ENCODE assay signal across 16 cellular contexts in the genomic region with DNA sequence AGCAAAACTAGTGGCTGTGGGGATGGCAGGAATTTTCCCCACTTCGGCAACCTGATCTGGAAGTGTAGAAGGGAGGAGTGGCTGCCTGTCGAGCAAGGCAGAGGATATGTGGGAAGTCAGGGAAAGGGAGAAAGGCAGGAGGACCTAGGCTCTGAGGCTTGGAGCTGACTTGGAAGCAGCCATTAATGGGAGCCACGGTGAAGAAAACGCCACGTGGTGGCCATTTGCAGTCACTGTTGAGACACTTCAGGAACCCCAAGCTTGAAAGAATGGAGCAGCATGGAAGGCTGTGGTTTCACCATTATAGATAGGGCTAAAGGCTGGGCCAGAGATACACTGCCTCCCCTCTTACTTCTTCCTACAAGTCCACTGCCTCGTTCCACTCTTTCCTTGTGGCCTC. TPM values are rescaled to one million over a fixed set of nuclear protein-coding genes. Genes with fewer than 3 reads are reported as not detected.
DNase-seq lines count a peak whose midpoint lies in the region; FAIRE-seq and TF ChIP-seq lines count a peak whose summit lies in the region.
"Had no signal": no experiment of that assay in that cellular context is flagged by ENCODE, and none has a peak within 500 bp of the region (broad histone marks: within the 10 kb centered on the region; RNA-seq: fewer than 3 reads in every experiment).

No MANE protein-coding gene starts in this region.

- no peaks in the 10 kb centered on the region for H3F3A ChIP-seq in OCI-LY1 (ENCODE audit: insufficient read depth, low read length)

- H3K4ac ChIP-seq in H1 (replicated peaks; ENCODE audit: insufficient read length, low read depth, low read length): no peak overlapping the region

- H3K27me3 ChIP-seq in OCI-LY1 (ENCODE audit: insufficient read depth, low read length) (no peaks in the 10 kb centered on the region), H1 (replicated peaks in 1 of 4; ENCODE audit: control insufficient read depth in 3 of 4, extremely low read depth in 1 of 4, insufficient read depth in 3 of 4, low read length in 3 of 4) (no peaks in the 10 kb centered on the region)
- H3K27me3 ChIP-seq: MG63 had no signal

- H2BK120ac ChIP-seq in H1 (replicated peaks; ENCODE audit: low read depth, low read length): no peak overlapping the region

- H3K27me3 Mint-ChIP-seq in Calu3 (ENCODE audit: unreplicated experiment): no peaks in the 10 kb centered on the region

- no peak overlapping the region for H2AFZ ChIP-seq in OCI-LY1 (ENCODE audit: low read length)
- peak overlapping the region; percentile 82 for H2AFZ ChIP-seq in H1 (ENCODE audit: low read length)
- H2AFZ ChIP-seq: GM23248 had no signal

- H3K79me2 ChIP-seq in OCI-LY1 (ENCODE audit: insufficient read depth, low read length) (no peaks in the 10 kb centered on the region), H1 (ENCODE audit: control insufficient read depth in 1 of 2, insufficient read depth in 2 of 2, low read length in 2 of 2) (no peaks in the 10 kb centered on the region)

- no peak; a peak in 1 of 4 replicates for TF ChIP-seq RAD21 in H1 (IDR thresholded peaks at IDR 0.05 in 1 of 2, conservative IDR thresholded peaks at IDR 0.05 in 1 of 2; ENCODE audit: low read depth in 2 of 2, low read length in 2 of 2)

- no peak overlapping the region for H4K8ac ChIP-seq in H1 (ENCODE audit: extremely low read depth, insufficient read depth, low read length)

- H3K9me3 Mint-ChIP-seq in Calu3 (ENCODE audit: low read depth, unreplicated experiment): no peaks in the 10 kb centered on the region

- no peak overlapping the region for H2BK12ac ChIP-seq in H1 (ENCODE audit: low read depth, low read length)

- H3K9me2 ChIP-seq in OCI-LY1 (ENCODE audit: low read depth, low read length): no peaks in the 10 kb centered on the region

- no peaks in the 10 kb centered on the region for H3K79me1 ChIP-seq in H1 (ENCODE audit: low read depth, low read length)

- no peaks in the 10 kb centered on the region for H3K9me3 ChIP-seq in OCI-LY1 (ENCODE audit: low read length)
- H3K9me3 ChIP-seq in H1 (ENCODE audit: insufficient read depth in 2 of 2, low read depth in 1 of 2, low read length in 1 of 2): no peaks in the 10 kb centered on the region
- H3K9me3 ChIP-seq: MG63 had no signal

- no peaks in the 10 kb centered on the region for H3K4me1 Mint-ChIP-seq in Calu3 (ENCODE audit: low read depth, unreplicated experiment)

- BruUV-seq in Calu3 (replicated peaks; lab: Mats Ljungman, UMichigan): no TSS peak

- FAIRE-seq in H1 (lab: Jason Lieb, UNC): no peak
- FAIRE-seq: RCC 7860 had no signal

- POLR2A ChIA-PET in H1 (lab: Charles Lee; ENCODE audit: partially characterized antibody): no interaction called here

- no peak overlapping the region for H2BK5ac ChIP-seq in H1 (ENCODE audit: low read depth, low read length)

- H3K9ac ChIP-seq in OCI-LY1 (ENCODE audit: low read length): no peak overlapping the region
- no peak overlapping the region for H3K9ac ChIP-seq in H1 (replicated peaks in 1 of 4; ENCODE audit: extremely low read depth in 1 of 4, low read depth in 3 of 4, low read length in 3 of 4)
- H3K9ac ChIP-seq: GM23248 had no signal

- no peak overlapping the region for H2AK5ac ChIP-seq in H1 (ENCODE audit: low read depth, low read length)

- H3K18ac ChIP-seq in H1 (ENCODE audit: extremely low read depth, low read length): no peak overlapping the region

- H3K4me3 ChIP-seq in OCI-LY1 (ENCODE audit: low read depth, low read length, poor library complexity, severe bottlenecking) (no peak overlapping the region), H1 (ENCODE audit: extremely low read depth in 1 of 4, insufficient read depth in 2 of 4, low read depth in 3 of 4, low read length in 4 of 4) (no peak overlapping the region)
- H3K4me3 ChIP-seq: GM23248, MG63 had no signal

- H3K36me3 Mint-ChIP-seq in Calu3 (ENCODE audit: insufficient read depth, unreplicated experiment): no peaks in the 10 kb centered on the region

- H3K56ac ChIP-seq in H1 (replicated peaks; ENCODE audit: insufficient read length, low read depth, low read length): no peak overlapping the region

- no peaks in the 10 kb centered on the region for H3K4me1 ChIP-seq in OCI-LY1 (ENCODE audit: insufficient read depth, low read length, severe bottlenecking)
- H3K4me1 ChIP-seq in H1 (replicated peaks in 1 of 4; ENCODE audit: control insufficient read depth in 3 of 4, insufficient read depth in 4 of 4, low read length in 3 of 4): no peaks in the 10 kb centered on the region

- H3K4me3 Mint-ChIP-seq in Calu3 (ENCODE audit: low read depth, unreplicated experiment): no peak overlapping the region

- H3K23me2 ChIP-seq in H1 (ENCODE audit: low read depth, low read length): no peaks in the 10 kb centered on the region

- H3K36me3 ChIP-seq in OCI-LY1 (ENCODE audit: insufficient read depth, low read length): no peaks in the 10 kb centered on the region
- no peaks in the 10 kb centered on the region for H3K36me3 ChIP-seq in H1 (ENCODE audit: control insufficient read depth in 2 of 4, insufficient read depth in 4 of 4, low read length in 3 of 4)
- H3K36me3 ChIP-seq: MG63 had no signal

- intact Hi-C loops in Calu3 (cut with micrococcal nuclease; ENCODE audit: unreplicated experiment): no loop called here

- H4K5ac ChIP-seq in H1 (ENCODE audit: insufficient read length, low read depth, low read length): no peak overlapping the region

- no peak overlapping the region for H3K14ac ChIP-seq in H1 (ENCODE audit: insufficient read length)

- TF ChIP-seq CTCF in GM12873 (IDR thresholded peaks at IDR 0.05; ENCODE audit: insufficient read depth, low read depth, low read length, missing control alignments) (peak; percentile 12), OCI-LY1 (IDR thresholded peaks at IDR 0.05; ENCODE audit: low read length) (peak; percentile 28; the same call in 1 of the 2 replicates), H1 (IDR thresholded peaks at IDR 0.05; ENCODE audit: control extremely low read depth in 1 of 3, insufficient read depth in 1 of 3, low read depth in 1 of 3, low read length in 3 of 3) (peak in 1 of 3 experiments; percentile 3; a peak in 1 of 4 replicates), Calu3 (IDR thresholded peaks at IDR 0.05; ENCODE audit: unreplicated experiment) (no peak)

- 86% methylated on average over 6 of the region's 6 CpGs; no CpG with 5 or more reads in 1 of the 2 experiments for WGBS in H1 (ENCODE audit: extremely low coverage in 1 of 2, insufficient coverage in 1 of 2, insufficient read length in 1 of 2, insufficient replicate concordance in 2 of 2, low coverage in 1 of 2, low lambda C conversion rate in 2 of 2, missing lambda C conversion rate in 1 of 2), 2 experiments

- H4K20me1 ChIP-seq in OCI-LY1 (ENCODE audit: insufficient read depth, low read length): no peaks in the 10 kb centered on the region
- no peaks in the 10 kb centered on the region for H4K20me1 ChIP-seq in H1 (replicated peaks in 1 of 2; ENCODE audit: control insufficient read depth in 1 of 2, insufficient read depth in 2 of 2, low read length in 2 of 2)

- no peak overlapping the region for H3K27ac Mint-ChIP-seq in Calu3 (ENCODE audit: unreplicated experiment)

- no peak for TF ChIP-seq POLR2A in H1 (IDR thresholded peaks at IDR 0.05; ENCODE audit: control extremely low read depth in 1 of 2, low read depth in 2 of 2, low read length in 2 of 2)

- CTCF ChIA-PET in H1 (lab: Charles Lee; ENCODE audit: partially characterized antibody): interaction anchor here (0.5 to 2.2 kb wide), 8 partner anchors 9 to 1210 kb away, joined by 3 to 7 read pairs (median 3); no protein-coding TSS in a partner anchor
- CTCF ChIA-PET in Calu3 (lab: Charles Lee): no interaction called here

- H3K4me2 ChIP-seq in OCI-LY1 (ENCODE audit: low read length): no peak overlapping the region
- H3K4me2 ChIP-seq in H1 (ENCODE audit: insufficient read depth in 1 of 2, low read depth in 2 of 2, low read length in 2 of 2): no peak overlapping the region

- TF ChIP-seq EP300 in H1 (IDR thresholded peaks at IDR 0.05; ENCODE audit: borderline replicate concordance in 1 of 2, low read depth in 2 of 2, low read length in 2 of 2): no peak

- H2BK20ac ChIP-seq in H1 (ENCODE audit: low read length): no peak overlapping the region

- peak; percentile 5 for DNase-seq in Daoy (ENCODE audit: low read depth)
- DNase-seq in H1 (ENCODE audit: low read depth in 1 of 2, low spot score in 2 of 2): no peak
- no peak for DNase-seq in Calu3
- no peak for DNase-seq in stimulated activated naive CD4-positive, alpha-beta T cell treated with Interleukin-2 at 50 U/mL for 16 hours (lab: John Stamatoyannopoulos, UW)
- no peak for DNase-seq in SHP77 (lab: John Stamatoyannopoulos, UW)
- DNase-seq: C1 segment of cervical spinal cord, DMS79 treated with DMSO at 0.1 percent for 48 hours, GM23248, MG63, NCI-H1092, NCI-H2081, SIG-M5, T1000 had no signal

- H4K91ac ChIP-seq in H1 (replicated peaks; ENCODE audit: insufficient read length, low read length): no peak overlapping the region

- no peak overlapping the region for H3K27ac ChIP-seq in OCI-LY1 (ENCODE audit: low read depth, low read length, poor library complexity, severe bottlenecking)
- H3K27ac ChIP-seq in H1 (ENCODE audit: low read depth, low read length): no peak overlapping the region
- H3K27ac ChIP-seq: GM23248 had no signal

- no peak overlapping the region for H2BK15ac ChIP-seq in H1 (ENCODE audit: low read length)

- no peak overlapping the region for H3K23ac ChIP-seq in H1 (ENCODE audit: insufficient read length)

TF ChIP-seq in H1, 55 proteins besides CTCF, POLR2A, EP300 and RAD21 (continues in another document):
- TF ChIP-seq TEAD4 (IDR thresholded peaks at IDR 0.05; ENCODE audit: low read depth, low read length) (no peak), CHD2 (IDR thresholded peaks at IDR 0.05; ENCODE audit: low read length) (no peak), JUN (IDR thresholded peaks at IDR 0.05; ENCODE audit: low read depth, low read length) (no peak), SIX5 (IDR thresholded peaks at IDR 0.05; ENCODE audit: low read depth, low read length) (no peak), TCF12 (IDR thresholded peaks at IDR 0.05; ENCODE audit: low read depth, low read length) (no peak), TAF7 (optimal IDR thresholded peaks at IDR 0.05; ENCODE audit: borderline replicate concordance, low read depth, low read length) (no peak), RBBP5 (IDR thresholded peaks at IDR 0.05; ENCODE audit: borderline replicate concordance, low read depth, low read length) (no peak), SIN3A (conservative IDR thresholded peaks at IDR 0.05 in 1 of 2, IDR thresholded peaks at IDR 0.05 in 1 of 2; ENCODE audit: low read depth in 1 of 2, low read length in 2 of 2) (no peak)

RNA-seq across cellular contexts. Expression of gene MAML3, which starts 41.8 kb away (rescaled TPM):
- 2.1 and 2.7 TPM in 2 replicates for total RNA-seq in Daoy (2014; rRNA removed; shearing (Covaris generic))
- 5.6 and 5.7 TPM in 2 replicates for total RNA-seq in H1 (2021; fragmentation: NEBNext Ultra II Directional; extraction: Animal tissue kit (Norgen Biotek cat#: 25700))
- polyA plus RNA-seq in H1 (2011; rRNA removed): 2.1 and 2.7 TPM in 2 replicates
- 3.0 TPM for polyA plus RNA-seq in H1 (2011; cell fraction: cytosol; rRNA removed)
- polyA plus RNA-seq in H1 (2011; cell fraction: nucleus; rRNA removed): 3.8 TPM
- 2.1 to 2.6 TPM (median 2.2 TPM) in 4 replicates for polyA plus RNA-seq in H1 (2012, experiment 1 of 2)
- polyA plus RNA-seq in H1 (2012, experiment 2 of 2): 0.34 TPM
- polyA plus RNA-seq in H1 (2013, experiment 1 of 2): 4.8 TPM
- polyA plus RNA-seq in H1 (2013, experiment 2 of 2): 4.9 TPM
- 4.6 and 6.1 TPM in 2 replicates for polyA minus RNA-seq in H1 (2011; rRNA and poly(A)+ RNA removed)
- 4.1 TPM for polyA minus RNA-seq in H1 (2011; cell fraction: cytosol; rRNA and poly(A)+ RNA removed)
- polyA minus RNA-seq in H1 (2011; cell fraction: nucleus; rRNA and poly(A)+ RNA removed): 11.6 TPM
- total RNA-seq in Calu3 (2022): 3.8 and 4.0 TPM in 2 replicates
